8 cellular contexts compared by ENCODE assay signal in the genomic region with DNA sequence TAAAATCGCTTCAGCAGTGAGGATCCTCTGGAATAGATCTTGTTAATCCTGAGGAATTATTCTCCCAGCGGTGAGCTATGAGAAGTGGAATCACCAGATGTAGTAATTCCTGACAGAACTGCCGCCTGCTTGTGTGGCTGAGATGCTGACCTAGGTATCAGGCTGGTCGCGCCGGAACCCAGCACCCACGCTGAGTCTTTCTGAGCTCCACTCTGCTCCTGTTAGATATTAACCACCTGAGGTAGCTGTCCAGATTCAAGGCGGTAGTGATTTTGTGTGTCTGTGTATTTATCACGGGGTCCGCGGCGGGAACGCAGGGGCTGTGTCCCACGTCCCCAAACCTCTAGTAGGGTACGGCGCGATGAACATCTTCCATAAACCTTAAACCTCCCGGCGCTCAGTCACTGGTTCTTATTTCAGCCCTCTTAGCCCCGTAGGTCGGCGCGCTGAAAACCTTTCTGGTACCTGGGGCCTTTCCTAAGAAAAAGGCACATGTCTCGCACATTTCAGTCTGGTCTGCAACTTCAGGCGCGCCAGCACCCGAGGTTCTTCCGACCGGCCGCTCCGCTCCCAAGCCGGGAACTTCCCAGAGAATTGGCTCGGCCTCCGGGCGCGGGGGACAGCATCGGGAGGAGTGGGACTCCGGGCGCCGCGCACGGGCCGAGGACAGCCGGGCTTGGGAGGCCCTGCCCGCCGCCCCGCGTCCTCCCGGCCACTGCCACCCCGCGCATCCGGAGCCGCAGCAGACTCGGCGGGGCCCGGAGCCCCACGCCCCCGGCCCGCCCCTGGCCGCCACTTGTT. TPM values are rescaled to one million over a fixed set of nuclear protein-coding genes. Genes with fewer than 3 reads are reported as not detected.
DNase-seq lines count a peak whose midpoint lies in the region; ATAC-seq and TF ChIP-seq lines count a peak whose summit lies in the region.

No MANE protein-coding gene starts in this region.

- RAD21 ChIA-PET in HCT116 (lab: Charles Lee; ENCODE audit: low non-redundant PET in 1 of 2, low total read pairs in 2 of 2, uncharacterized antibody in 2 of 2, unreplicated experiment in 2 of 2), result interaction anchor here in 1 of 2 experiments (0.6 kb wide), 1 partner anchor 136 kb away, joined by 3 read pairs; no protein-coding TSS in a partner anchor

- H3K79me2 ChIP-seq in HCT116 (ENCODE audit: insufficient read depth, low read length), result peaks cover 36% of the 10 kb centered on the region

- no peaks in the 10 kb centered on the region for H3K9me3 ChIP-seq in HCT116 (ENCODE audit: control insufficient read depth in 1 of 2, insufficient read depth in 1 of 2, low read depth in 1 of 2, low read length in 2 of 2)
- no peaks in the 10 kb centered on the region for H3K9me3 ChIP-seq in ascending aorta

- peaks cover 11 to 21% of the 10 kb centered on the region in 2 experiments for H3K4me1 ChIP-seq in HCT116 (ENCODE audit: control insufficient read depth in 1 of 2, insufficient read depth in 2 of 2, low read length in 2 of 2)
- peaks cover 12 to 41% of the 10 kb centered on the region in 2 donors for H3K4me1 ChIP-seq in ascending aorta

- H3K36me3 ChIP-seq in HCT116 (ENCODE audit: control insufficient read depth in 1 of 2, insufficient read depth in 2 of 2, low read length in 2 of 2), result peaks cover 0 to 9% of the 10 kb centered on the region in 2 experiments; a peak in 1 of 4 replicates
- peaks cover 2% of the 10 kb centered on the region in 2 donors for H3K36me3 ChIP-seq in ascending aorta

- H3K27ac ChIP-seq in HCT116 (ENCODE audit: low read depth, low read length) (peak overlapping the region; percentile 30; the same call in 1 of the 2 replicates), ascending aorta (peak overlapping the region; percentile 76 to 99)

- H4K20me1 ChIP-seq in HCT116 (ENCODE audit: insufficient read depth), result no peaks in the 10 kb centered on the region

- ATAC-seq in HCT116 (no peak), GM18870 (IDR thresholded peaks at IDR 0.05; ENCODE audit: unreplicated experiment) (no peak)

- H3K4me3 ChIP-seq in HCT116 (replicated peaks in 1 of 2; ENCODE audit: low read depth in 1 of 2, low read length in 2 of 2), result peak overlapping the region; percentile 67 to 79
- H3K4me3 ChIP-seq in ascending aorta, result peak overlapping the region; percentile 88 to 98

- no peak for TF ChIP-seq RAD21 in HCT116 (IDR thresholded peaks at IDR 0.05; ENCODE audit: low read depth)

- H3K9me2 ChIP-seq in HCT116 (ENCODE audit: insufficient read depth), result no peaks in the 10 kb centered on the region

- H3K27me3 ChIP-seq in HCT116 (ENCODE audit: insufficient read depth, low read length) (no peaks in the 10 kb centered on the region), ascending aorta (no peaks in the 10 kb centered on the region)

- peak; percentile 35 for DNase-seq in SIG-M5 treated with dmso at 0.1 percent for 504 hours (lab: John Stamatoyannopoulos, UW; ENCODE audit: unreplicated experiment)
- DNase-seq in SIG-M5 (lab: John Stamatoyannopoulos, UW), result no peak
- DNase-seq in HCT116 (ENCODE audit: low read depth, low spot score), result no peak
- DNase-seq in NCI-H69 (lab: John Stamatoyannopoulos, UW), result peak; percentile 45
- no peak for DNase-seq in ascending aorta (ENCODE audit: low spot score in 2 of 2)
- peak; percentile 66 for DNase-seq in iris pigment epithelial cell (ENCODE audit: low read depth)
- DNase-seq in stimulated activated CD8-positive, alpha-beta memory T cell treated with anti-CD3 and anti-CD28 coated beads, Interleukin-4, amount 100 ng/mL, for 48 hours, result peak; percentile 52

- H3K9ac ChIP-seq in HCT116 (ENCODE audit: low read length), result peak overlapping the region; percentile 74

- H2AFZ ChIP-seq in HCT116 (ENCODE audit: low read depth, low read length, poor library complexity, severe bottlenecking), result peak overlapping the region; percentile 35

- peak overlapping the region; percentile 97 for H3K4me2 ChIP-seq in HCT116 (ENCODE audit: low read length)

- POLR2A ChIA-PET in HCT116 (lab: Charles Lee), result interaction anchor here (0.5 to 1.0 kb wide), 4 partner anchors 9 to 381 kb away, joined by 3 to 4 read pairs (median 3); no protein-coding TSS in a partner anchor

- TF ChIP-seq POLR2A in HCT116 (IDR thresholded peaks at IDR 0.05; ENCODE audit: borderline replicate concordance, extremely low read depth, insufficient read depth, insufficient read length), result no peak

- no peak for TF ChIP-seq CTCF in HCT116 (IDR thresholded peaks at IDR 0.05 in 2 of 3, conservative IDR thresholded peaks at IDR 0.05 in 1 of 3; ENCODE audit: borderline replicate concordance in 1 of 3, insufficient read depth in 1 of 3, low read depth in 2 of 3, low read length in 2 of 3)
- no peak for TF ChIP-seq CTCF in ascending aorta (IDR thresholded peaks at IDR 0.05)

- CTCF ChIA-PET in HCT116 (lab: Charles Lee), result interaction anchor here (0.7 to 1.9 kb wide), 6 partner anchors 15 to 297 kb away, joined by 3 to 8 read pairs (median 5); a partner anchor contains a TSS

- intact Hi-C loops in HCT116 (cut with micrococcal nuclease) (loop anchor here (2.0 kb wide), 1 partner anchor 53 kb away; no protein-coding TSS in a partner anchor), ascending aorta (cut with DNase I) (loop anchor here (1.0 to 10.0 kb wide), 9 partner anchors 43 to 551 kb away; a partner anchor contains a TSS)

- TSS peak; percentile 77 for BruUV-seq in HCT116 (replicated peaks; lab: Mats Ljungman, UMichigan)

TF ChIP-seq in HCT116, 20 proteins besides CTCF, POLR2A, EP300 and RAD21:
- TF ChIP-seq, protein P1, sequence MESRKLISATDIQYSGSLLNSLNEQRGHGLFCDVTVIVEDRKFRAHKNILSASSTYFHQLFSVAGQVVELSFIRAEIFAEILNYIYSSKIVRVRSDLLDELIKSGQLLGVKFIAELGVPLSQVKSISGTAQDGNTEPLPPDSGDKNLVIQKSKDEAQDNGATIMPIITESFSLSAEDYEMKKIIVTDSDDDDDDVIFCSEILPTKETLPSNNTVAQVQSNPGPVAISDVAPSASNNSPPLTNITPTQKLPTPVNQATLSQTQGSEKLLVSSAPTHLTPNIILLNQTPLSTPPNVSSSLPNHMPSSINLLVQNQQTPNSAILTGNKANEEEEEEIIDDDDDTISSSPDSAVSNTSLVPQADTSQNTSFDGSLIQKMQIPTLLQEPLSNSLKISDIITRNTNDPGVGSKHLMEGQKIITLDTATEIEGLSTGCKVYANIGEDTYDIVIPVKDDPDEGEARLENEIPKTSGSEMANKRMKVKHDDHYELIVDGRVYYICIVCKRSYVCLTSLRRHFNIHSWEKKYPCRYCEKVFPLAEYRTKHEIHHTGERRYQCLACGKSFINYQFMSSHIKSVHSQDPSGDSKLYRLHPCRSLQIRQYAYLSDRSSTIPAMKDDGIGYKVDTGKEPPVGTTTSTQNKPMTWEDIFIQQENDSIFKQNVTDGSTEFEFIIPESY (IDR thresholded peaks at IDR 0.05; ENCODE audit: extremely low read depth, insufficient replicate concordance, low read length), result no peak
- TF ChIP-seq ZFX (IDR thresholded peaks at IDR 0.05) (no peak), EGR1 (IDR thresholded peaks at IDR 0.05; ENCODE audit: low read depth) (no peak), ELF1 (IDR thresholded peaks at IDR 0.05; ENCODE audit: borderline replicate concordance, low read depth) (no peak), JUND (IDR thresholded peaks at IDR 0.05) (no peak), CEBPB (IDR thresholded peaks at IDR 0.05; ENCODE audit: low read depth) (no peak)
- TF ChIP-seq, protein P2, sequence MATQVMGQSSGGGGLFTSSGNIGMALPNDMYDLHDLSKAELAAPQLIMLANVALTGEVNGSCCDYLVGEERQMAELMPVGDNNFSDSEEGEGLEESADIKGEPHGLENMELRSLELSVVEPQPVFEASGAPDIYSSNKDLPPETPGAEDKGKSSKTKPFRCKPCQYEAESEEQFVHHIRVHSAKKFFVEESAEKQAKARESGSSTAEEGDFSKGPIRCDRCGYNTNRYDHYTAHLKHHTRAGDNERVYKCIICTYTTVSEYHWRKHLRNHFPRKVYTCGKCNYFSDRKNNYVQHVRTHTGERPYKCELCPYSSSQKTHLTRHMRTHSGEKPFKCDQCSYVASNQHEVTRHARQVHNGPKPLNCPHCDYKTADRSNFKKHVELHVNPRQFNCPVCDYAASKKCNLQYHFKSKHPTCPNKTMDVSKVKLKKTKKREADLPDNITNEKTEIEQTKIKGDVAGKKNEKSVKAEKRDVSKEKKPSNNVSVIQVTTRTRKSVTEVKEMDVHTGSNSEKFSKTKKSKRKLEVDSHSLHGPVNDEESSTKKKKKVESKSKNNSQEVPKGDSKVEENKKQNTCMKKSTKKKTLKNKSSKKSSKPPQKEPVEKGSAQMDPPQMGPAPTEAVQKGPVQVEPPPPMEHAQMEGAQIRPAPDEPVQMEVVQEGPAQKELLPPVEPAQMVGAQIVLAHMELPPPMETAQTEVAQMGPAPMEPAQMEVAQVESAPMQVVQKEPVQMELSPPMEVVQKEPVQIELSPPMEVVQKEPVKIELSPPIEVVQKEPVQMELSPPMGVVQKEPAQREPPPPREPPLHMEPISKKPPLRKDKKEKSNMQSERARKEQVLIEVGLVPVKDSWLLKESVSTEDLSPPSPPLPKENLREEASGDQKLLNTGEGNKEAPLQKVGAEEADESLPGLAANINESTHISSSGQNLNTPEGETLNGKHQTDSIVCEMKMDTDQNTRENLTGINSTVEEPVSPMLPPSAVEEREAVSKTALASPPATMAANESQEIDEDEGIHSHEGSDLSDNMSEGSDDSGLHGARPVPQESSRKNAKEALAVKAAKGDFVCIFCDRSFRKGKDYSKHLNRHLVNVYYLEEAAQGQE (IDR thresholded peaks at IDR 0.05; ENCODE audit: low read depth), result no peak
- TF ChIP-seq, protein P3, sequence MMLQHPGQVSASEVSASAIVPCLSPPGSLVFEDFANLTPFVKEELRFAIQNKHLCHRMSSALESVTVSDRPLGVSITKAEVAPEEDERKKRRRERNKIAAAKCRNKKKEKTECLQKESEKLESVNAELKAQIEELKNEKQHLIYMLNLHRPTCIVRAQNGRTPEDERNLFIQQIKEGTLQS (IDR thresholded peaks at IDR 0.05), result no peak

RNA-seq across cellular contexts. Expression of a gene that starts 0.5 kb away (rescaled TPM):
- total RNA-seq in HCT116 (2021; ENCODE audit: unreplicated experiment) (31.1 TPM), ascending aorta (24.5 TPM)
- polyA plus RNA-seq in HCT116 (2012), result 14.5 and 19.4 TPM in 2 replicates

RNA-seq across cellular contexts. Expression of a gene that starts 28.3 kb away (rescaled TPM):
- total RNA-seq in HCT116 (2021; ENCODE audit: unreplicated experiment) (1.4 TPM), ascending aorta (4.0 TPM)
- polyA plus RNA-seq in HCT116 (2012), result 1.2 and 1.5 TPM in 2 replicates

RNA-seq across cellular contexts. Expression of a gene that starts 42.3 kb away (rescaled TPM):
- 24.2 TPM for total RNA-seq in HCT116 (2021; ENCODE audit: unreplicated experiment)
- polyA plus RNA-seq in HCT116 (2012), result 29.8 and 31.9 TPM in 2 replicates
- 2.3 TPM for total RNA-seq in ascending aorta

RNA-seq across cellular contexts. Expression of a gene that starts 54.4 kb away (rescaled TPM):
- total RNA-seq in HCT116 (2021; ENCODE audit: unreplicated experiment) (25.4 TPM), ascending aorta (56.9 TPM)
- 24.7 and 27.8 TPM in 2 replicates for polyA plus RNA-seq in HCT116 (2012)

RNA-seq across cellular contexts. Expression of a gene that starts 54.8 kb away (rescaled TPM):
- total RNA-seq in HCT116 (2021; ENCODE audit: unreplicated experiment), result 7.9 TPM
- polyA plus RNA-seq in HCT116 (2012), result 8.6 and 10.2 TPM in 2 replicates
- total RNA-seq in ascending aorta, result 2.7 TPM

Comparison
In these comparisons a context has a peak if more than half of its experiments do, and no peak if none do; other contexts are left out.
1. DNase-seq: peak in SIG-M5 treated with dmso at 0.1 percent for 504 hours (single experiment), NCI-H69 (single experiment), iris pigment epithelial cell (single experiment) and stimulated activated CD8-positive, alpha-beta memory T cell treated with anti-CD3 and anti-CD28 coated beads, Interleukin-4, amount 100 ng/mL, for 48 hours (single experiment); none in SIG-M5 (single experiment), HCT116 (single experiment) and ascending aorta (0 of 2).